ENCODE assay signal across 11 cellular contexts in the genomic region with DNA sequence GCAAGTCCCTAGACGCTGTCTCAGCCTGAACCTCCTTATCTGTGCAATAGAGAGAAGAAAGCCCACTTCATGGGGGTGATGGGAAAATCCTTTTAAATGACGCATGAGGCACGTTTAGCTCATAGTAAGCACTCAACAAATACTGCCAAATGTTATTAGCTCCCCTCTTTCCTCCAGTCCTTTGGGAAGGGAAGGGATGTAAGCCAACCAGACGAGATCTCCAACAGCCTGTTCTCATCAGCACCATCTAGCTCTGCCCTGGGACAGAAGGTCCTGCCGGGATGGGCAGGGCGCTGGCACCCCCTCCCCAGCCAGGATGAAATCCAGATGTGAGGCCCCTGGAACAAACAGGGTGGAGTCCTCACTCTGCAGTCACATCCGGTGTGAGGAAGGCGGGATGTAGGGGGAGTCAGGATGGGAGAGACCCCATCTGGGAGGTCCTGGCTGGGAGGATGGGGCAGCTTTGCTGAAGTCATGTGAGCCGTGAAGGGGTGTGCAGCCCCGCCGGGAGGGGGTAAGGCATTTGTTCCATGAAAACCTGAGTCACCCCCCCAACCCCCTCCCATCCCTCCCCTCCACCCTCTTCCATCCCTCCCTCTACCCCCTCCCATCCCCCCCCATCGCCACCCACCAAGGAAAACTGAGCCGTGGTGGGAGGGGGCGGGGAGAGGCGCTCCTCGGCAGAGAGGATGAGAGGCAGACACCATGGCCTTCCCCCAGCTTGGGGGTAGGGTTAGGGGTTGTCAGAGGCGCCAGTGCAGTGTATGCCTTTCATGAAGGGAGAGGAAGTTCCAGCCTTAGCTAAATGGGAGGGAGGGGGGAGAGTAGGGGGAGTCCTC. TPM values are rescaled to one million over a fixed set of nuclear protein-coding genes. Genes with fewer than 3 reads are reported as not detected.
A peak's percentile ranks its signal among the peaks of the same experiment; 100 is the strongest.
DNase-seq lines count a peak whose midpoint lies in the region; ATAC-seq and TF ChIP-seq lines count a peak whose summit lies in the region.
"Had no signal": no experiment of that assay in that cellular context is flagged by ENCODE, and none has a peak within 500 bp of the region (broad histone marks: within the 10 kb centered on the region; RNA-seq: fewer than 3 reads in every experiment).

No MANE protein-coding gene starts in this region.

- TF ChIP-seq POLR2A in gastroesophageal sphincter (IDR thresholded peaks at IDR 0.05), result no peak

- peak; percentile 86 for ATAC-seq in gastroesophageal sphincter
- ATAC-seq: CD8-positive, alpha-beta T cell had no signal

- WGBS in gastroesophageal sphincter (ENCODE audit: low coverage in 1 of 2), 2 donors, result 30 to 58% methylated on average over 4 to 6 of the region's 17 CpGs

- CTCF ChIA-PET in activated CD4-positive, alpha-beta T cell treated with anti-CD3 and anti-CD28 coated beads, Interleukin-2, amount 10 ng/mL, durations not matched to agents 7 days and 5 days (lab: Charles Lee), result interaction anchor here (0.5 to 5.5 kb wide), 10 partner anchors 7 to 285 kb away, joined by 3 to 18 read pairs (median 3); a partner anchor contains a TSS

- peak overlapping the region; percentile 76 for H3K9ac ChIP-seq in adipocyte (ENCODE audit: low read length)

- no peaks in the 10 kb centered on the region for H3K27me3 ChIP-seq in adipocyte (replicated peaks; ENCODE audit: control insufficient read depth, insufficient read depth, low read length)
- no peaks in the 10 kb centered on the region for H3K27me3 ChIP-seq in gastroesophageal sphincter

- H3K27ac Mint-ChIP-seq in activated CD4-positive, alpha-beta T cell treated with anti-CD3 and anti-CD28 coated beads, Interleukin-2, amount 10 ng/mL, durations not matched to agents 7 days and 5 days, result no peak overlapping the region
- H3K27ac Mint-ChIP-seq: activated naive CD8-positive, alpha-beta T cell; CD8-positive, alpha-beta T cell had no signal

- H3K27me3 Mint-ChIP-seq in activated CD4-positive, alpha-beta T cell treated with anti-CD3 and anti-CD28 coated beads, Interleukin-2, amount 10 ng/mL, durations not matched to agents 7 days and 5 days, result no peaks in the 10 kb centered on the region
- H3K27me3 Mint-ChIP-seq: activated naive CD8-positive, alpha-beta T cell had no signal

- TF ChIP-seq EP300 in gastroesophageal sphincter (IDR thresholded peaks at IDR 0.05), result no peak

- peak; percentile 92 for DNase-seq in AG10803 (ENCODE audit: low read depth)
- peak; percentile 92 for DNase-seq in adipocyte (ENCODE audit: low read depth)
- DNase-seq in posterior cingulate gyrus, result peak in 6 of 10 donors; percentile 9 to 79 (median 42)
- DNase-seq in effector CD4-positive, alpha-beta T cell, result no peak
- DNase-seq in activated CD4-positive, alpha-beta T cell treated with anti-CD3 and anti-CD28 coated beads, Interleukin-2, amount 10 ng/mL, durations not matched to agents 7 days and 5 days, result no peak
- DNase-seq in NCI-H2196 treated with DMSO at 0.1 percent for 48 hours (lab: John Stamatoyannopoulos, UW; ENCODE audit: unreplicated experiment), result no peak
- DNase-seq in RKO (ENCODE audit: low spot score), result no peak
- DNase-seq: CD8-positive, alpha-beta T cell; NCI-H187 treated with DMSO at 0.1 percent for 48 hours had no signal

- H3K9me3 ChIP-seq in adipocyte (ENCODE audit: control insufficient read depth, low read length) (no peaks in the 10 kb centered on the region), gastroesophageal sphincter (no peaks in the 10 kb centered on the region)

- peaks cover 11% of the 10 kb centered on the region for H3K4me1 Mint-ChIP-seq in activated CD4-positive, alpha-beta T cell treated with anti-CD3 and anti-CD28 coated beads, Interleukin-2, amount 10 ng/mL, durations not matched to agents 7 days and 5 days

- no peaks in the 10 kb centered on the region for H3K9me3 Mint-ChIP-seq in activated CD4-positive, alpha-beta T cell treated with anti-CD3 and anti-CD28 coated beads, Interleukin-2, amount 10 ng/mL, durations not matched to agents 7 days and 5 days
- H3K9me3 Mint-ChIP-seq: CD8-positive, alpha-beta T cell had no signal

- H3K36me3 ChIP-seq in adipocyte (ENCODE audit: control insufficient read depth, insufficient read depth, low read length, severe bottlenecking) (peaks cover 12% of the 10 kb centered on the region), gastroesophageal sphincter (peaks cover 0 to 14% of the 10 kb centered on the region in 2 donors)

- peak overlapping the region; percentile 34 for H3K4me3 ChIP-seq in AG10803 (ENCODE audit: low read length)
- peak overlapping the region; percentile 22 for H3K4me3 ChIP-seq in adipocyte (ENCODE audit: low read length)
- peak overlapping the region in 1 of 2 donors; percentile 37 for H3K4me3 ChIP-seq in gastroesophageal sphincter

- intact Hi-C loops in posterior cingulate gyrus (cut with DNase I), result loop anchor here (2.0 kb wide), 1 partner anchor 32 kb away; a partner anchor contains a TSS

- POLR2A ChIA-PET in activated CD4-positive, alpha-beta T cell treated with anti-CD3 and anti-CD28 coated beads, Interleukin-2, amount 10 ng/mL, durations not matched to agents 7 days and 5 days (lab: Charles Lee), result no interaction called here

- H3K4me1 ChIP-seq in adipocyte (ENCODE audit: control insufficient read depth, insufficient read depth, low read length) (peaks cover 24% of the 10 kb centered on the region), gastroesophageal sphincter (peaks cover 0 to 58% (median 14%) of the 10 kb centered on the region in 3 donors)

- H3K36me3 Mint-ChIP-seq in activated CD4-positive, alpha-beta T cell treated with anti-CD3 and anti-CD28 coated beads, Interleukin-2, amount 10 ng/mL, durations not matched to agents 7 days and 5 days (ENCODE audit: low read depth), result no peaks in the 10 kb centered on the region

- H3K27ac ChIP-seq in gastroesophageal sphincter, result peak overlapping the region; percentile 11 to 92 (median 86)

- 0 out of 2 replicates have a peak, but pooled peaks have one; percentile 1 for TF ChIP-seq CTCF in AG10803 (conservative IDR thresholded peaks at IDR 0.05; ENCODE audit: low read length)
- TF ChIP-seq CTCF in gastroesophageal sphincter (IDR thresholded peaks at IDR 0.05), result no peak

- no peak overlapping the region for H3K4me3 Mint-ChIP-seq in activated CD4-positive, alpha-beta T cell treated with anti-CD3 and anti-CD28 coated beads, Interleukin-2, amount 10 ng/mL, durations not matched to agents 7 days and 5 days
- H3K4me3 Mint-ChIP-seq: activated naive CD8-positive, alpha-beta T cell; CD8-positive, alpha-beta T cell had no signal

RNA-seq across cellular contexts. Expression of a gene that starts 4.5 kb away (rescaled TPM):
- total RNA-seq in gastroesophageal sphincter, result 10 to 100 TPM in 3 of 4 donors, 1 to 10 TPM in 1; 7.5 to 24.5 (median 16.7) TPM
- 1 to 10 TPM; 6.1 to 6.5 TPM for total RNA-seq in activated CD4-positive, alpha-beta T cell treated with anti-CD3 and anti-CD28 coated beads, Interleukin-2, amount 10 ng/mL, durations not matched to agents 7 days and 5 days

RNA-seq across cellular contexts. Expression of a gene that starts 25.4 kb away (rescaled TPM):
- 10 to 100 TPM; 45.8 to 86.0 (median 51.9) TPM for total RNA-seq in gastroesophageal sphincter
- 10 to 100 TPM; 58.7 to 67.9 TPM for total RNA-seq in activated CD4-positive, alpha-beta T cell treated with anti-CD3 and anti-CD28 coated beads, Interleukin-2, amount 10 ng/mL, durations not matched to agents 7 days and 5 days

RNA-seq across cellular contexts. Expression of a gene that starts 31.8 kb away (rescaled TPM):
- total RNA-seq in gastroesophageal sphincter, result 10 to 100 TPM; 28.1 to 50.6 (median 38.1) TPM
- total RNA-seq in activated CD4-positive, alpha-beta T cell treated with anti-CD3 and anti-CD28 coated beads, Interleukin-2, amount 10 ng/mL, durations not matched to agents 7 days and 5 days, result 100 to 1,000 TPM; 375 to 404 TPM

RNA-seq across cellular contexts. Expression of a gene that starts 44.3 kb away (rescaled TPM):
- total RNA-seq in gastroesophageal sphincter, result 10 to 100 TPM in 3 of 4 donors, 1 to 10 TPM in 1; 8.8 to 33.0 (median 19.6) TPM
- total RNA-seq in activated CD4-positive, alpha-beta T cell treated with anti-CD3 and anti-CD28 coated beads, Interleukin-2, amount 10 ng/mL, durations not matched to agents 7 days and 5 days, result 1 to 10 TPM; 8.0 to 9.0 TPM

Comparison
In these comparisons a context has a peak if more than half of its experiments do, and no peak if none do; other contexts are left out.
1. DNase-seq: peak in AG10803 (single experiment), adipocyte (single experiment) and posterior cingulate gyrus (6 of 10); none in effector CD4-positive, alpha-beta T cell (single experiment), activated CD4-positive, alpha-beta T cell treated with anti-CD3 and anti-CD28 coated beads, Interleukin-2, amount 10 ng/mL, durations not matched to agents 7 days and 5 days (single experiment), NCI-H2196 treated with DMSO at 0.1 percent for 48 hours (single experiment) and RKO (single experiment).
2. RNA of a gene that starts 31.8 kb away (total RNA-seq): 375 to 404 TPM in activated CD4-positive, alpha-beta T cell treated with anti-CD3 and anti-CD28 coated beads, Interleukin-2, amount 10 ng/mL, durations not matched to agents 7 days and 5 days; 28.1 to 50.6 TPM in gastroesophageal sphincter; every median in the first group is over 4 times any median in the second.